In genomic region chr2:85826990-85827878, GRCh38 we compare ENCODE assay signal across 8 cellular contexts.
DNase-seq lines count a peak whose midpoint lies in the region; FAIRE-seq and TF ChIP-seq lines count a peak whose summit lies in the region.

No MANE protein-coding gene starts in this region.

- no peak overlapping the region for H3K27ac Mint-ChIP-seq in endodermal cell

- TF ChIP-seq CTCF in endodermal cell (conservative IDR thresholded peaks at IDR 0.05), result peak; percentile 98

- H3K9ac ChIP-seq in endodermal cell (ENCODE audit: extremely low read depth, low read length, poor library complexity, severe bottlenecking), result no peak overlapping the region

- peaks cover 31% of the 10 kb centered on the region for H3K27me3 Mint-ChIP-seq in endodermal cell (ENCODE audit: insufficient read depth)

- no peak overlapping the region for H3K4me3 Mint-ChIP-seq in endodermal cell

- no peaks in the 10 kb centered on the region for H3K36me3 Mint-ChIP-seq in endodermal cell (ENCODE audit: low read depth)

- DNase-seq in A172 (ENCODE audit: low spot score) (peak; percentile 66), GM18507 (ENCODE audit: extremely low spot score, insufficient read length, low read depth) (peak; percentile 69), HT-29 (ENCODE audit: low spot score) (peak; percentile 79), NOMO-1 treated with DMSO at 0.1 percent for 48 hours (lab: John Stamatoyannopoulos, UW; ENCODE audit: unreplicated experiment) (peak; percentile 63), endodermal cell (peak; percentile 92), mucosa of gallbladder (ENCODE audit: low spot score) (peak; percentile 75)
- DNase-seq in activated CD8-positive, alpha-beta memory T cell treated with anti-CD3 and anti-CD28 coated beads for 48 hours (ENCODE audit: low read depth in 2 of 3, low spot score in 2 of 3), result peak; percentile 47 to 80 (median 65)
- peak; percentile 67 to 71 for DNase-seq in stimulated activated CD8-positive, alpha-beta memory T cell treated with anti-CD3 and anti-CD28 coated beads, Interleukin-4, amount 100 ng/mL, for 1 hour (ENCODE audit: low read depth in 2 of 2, low spot score in 1 of 2)

- H3K4me1 ChIP-seq in endodermal cell (ENCODE audit: control insufficient read depth, insufficient read depth, low read length), result peaks cover 4% of the 10 kb centered on the region

- H3K9me3 Mint-ChIP-seq in endodermal cell, result no peaks in the 10 kb centered on the region

- WGBS in endodermal cell (ENCODE audit: insufficient coverage in 1 of 2, insufficient read length in 1 of 2), 2 experiments, result 41 to 42% methylated on average over 16 to 20 of the region's 20 CpGs

- H3K27ac ChIP-seq in endodermal cell (ENCODE audit: low read depth, low read length), result no peak overlapping the region

- no peaks in the 10 kb centered on the region for H3K36me3 ChIP-seq in endodermal cell (ENCODE audit: control insufficient read depth, insufficient read depth, low read length)

- peak; percentile 66 for FAIRE-seq in GM18507 (lab: Jason Lieb, UNC)

- peaks cover 10% of the 10 kb centered on the region for H3K4me1 Mint-ChIP-seq in endodermal cell

- H3K9me3 ChIP-seq in endodermal cell (ENCODE audit: control insufficient read depth, low read length), result no peaks in the 10 kb centered on the region

- no peak overlapping the region for H3K4me3 ChIP-seq in endodermal cell (ENCODE audit: low read length)

- peaks cover 4% of the 10 kb centered on the region for H3K27me3 ChIP-seq in endodermal cell (ENCODE audit: control insufficient read depth, insufficient read depth, low read length, poor library complexity, severe bottlenecking)
